In the genomic region with DNA sequence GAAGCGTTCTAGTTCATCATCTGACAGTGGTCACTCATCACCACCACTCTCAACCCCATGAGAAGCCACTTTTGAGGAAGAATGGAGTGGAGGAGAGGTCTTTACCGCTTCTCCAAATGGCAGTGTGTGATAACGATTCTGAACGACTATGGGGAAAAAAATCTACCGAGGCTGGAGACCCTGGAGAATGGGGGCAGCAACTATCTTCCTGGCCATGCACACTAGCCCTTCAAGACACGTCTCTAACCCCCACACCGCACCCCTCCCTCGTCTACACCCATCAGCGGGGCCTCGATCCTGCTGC, we compare ENCODE assay signal across 8 cellular contexts. TPM values are rescaled to one million over a fixed set of nuclear protein-coding genes. Genes with fewer than 3 reads are reported as not detected.
DNase-seq lines count a peak whose midpoint lies in the region; ATAC-seq and TF ChIP-seq lines count a peak whose summit lies in the region.

No MANE protein-coding gene starts in this region.

- H3K9ac ChIP-seq in neuronal stem cell (ENCODE audit: low read depth, low read length, poor library complexity): peak overlapping the region; percentile 82

- H2BK12ac ChIP-seq in neuronal stem cell (ENCODE audit: low read length): no peak overlapping the region

- no peak overlapping the region for H2BK120ac ChIP-seq in neuronal stem cell (ENCODE audit: low read depth, low read length)

- peak overlapping the region; percentile 94 for H3K18ac ChIP-seq in neuronal stem cell (ENCODE audit: low read length)

- no peaks in the 10 kb centered on the region for H3K27me3 ChIP-seq in esophagus muscularis mucosa
- H3K27me3 ChIP-seq in neuronal stem cell (ENCODE audit: control insufficient read depth in 3 of 3, insufficient read depth in 3 of 3, low read depth in 1 of 3, low read length in 3 of 3): no peaks in the 10 kb centered on the region

- H4K91ac ChIP-seq in neuronal stem cell (ENCODE audit: low read depth, low read length, poor library complexity): no peak overlapping the region

- CTCF ChIA-PET in RWPE1 (lab: Yijun Ruan, JAX): no interaction called here

- peak overlapping the region; percentile 92 for H2BK5ac ChIP-seq in neuronal stem cell (ENCODE audit: low read length)

- H3K4me1 ChIP-seq in esophagus muscularis mucosa (peaks cover 13 to 45% (median 21%) of the 10 kb centered on the region in 4 donors), neuronal stem cell (ENCODE audit: control insufficient read depth in 2 of 2, insufficient read depth in 1 of 2, low read depth in 1 of 2, low read length in 2 of 2) (peaks cover 0 to 5% of the 10 kb centered on the region in 2 donors)

- ATAC-seq in Right ventricle myocardium inferior: peak; percentile 38

- no peak for TF ChIP-seq POLR2A in esophagus muscularis mucosa (IDR thresholded peaks at IDR 0.05; ENCODE audit: low read depth)

- peak overlapping the region; percentile 71 for H2AFZ ChIP-seq in neuronal stem cell (ENCODE audit: low read length)

- no peak overlapping the region for H3K23ac ChIP-seq in neuronal stem cell (ENCODE audit: low read depth, low read length, poor library complexity)

- intact Hi-C loops in Right ventricle myocardium inferior (cut with DNase I) (loop anchor here (5.0 to 10.0 kb wide), 2 partner anchors 45 to 62 kb away; a partner anchor contains a TSS), cardiac septum (cut with DNase I) (loop anchor here (5.0 kb wide), 1 partner anchor 45 kb away; no protein-coding TSS in a partner anchor), esophagus muscularis mucosa (cut with DNase I) (loop anchor here (2.0 to 5.0 kb wide), 2 partner anchors 26 to 60 kb away; a partner anchor contains a TSS)

- peak overlapping the region; percentile 79 for H3K4me2 ChIP-seq in neuronal stem cell (ENCODE audit: insufficient read depth, low read length, poor library complexity, severe bottlenecking)

- no peak overlapping the region for H2BK15ac ChIP-seq in neuronal stem cell (ENCODE audit: low read length)

- DNase-seq in Right ventricle myocardium inferior (ENCODE audit: missing footprints) (no peak), cardiac septum (ENCODE audit: low spot score) (no peak), RWPE1 (ENCODE audit: low spot score) (peak; percentile 56), esophagus muscularis mucosa (ENCODE audit: extremely low spot score) (no peak), neuronal stem cell (ENCODE audit: low spot score) (no peak), DMS53 (lab: John Stamatoyannopoulos, UW) (no peak), NOMO-1 treated with dmso at 0.1 percent for 144 hours (lab: John Stamatoyannopoulos, UW; ENCODE audit: unreplicated experiment) (no peak), NCI-H1105 (lab: John Stamatoyannopoulos, UW) (no peak)

- peak overlapping the region; percentile 74 to 88 (median 82) for H3K4me3 ChIP-seq in esophagus muscularis mucosa
- H3K4me3 ChIP-seq in neuronal stem cell (ENCODE audit: low read length in 2 of 2): peak overlapping the region; percentile 74 to 94

- WGBS in esophagus muscularis mucosa: 2% methylated on average over 10 of the region's 10 CpGs
- WGBS in neuronal stem cell (ENCODE audit: extremely low coverage in 2 of 2, insufficient read length in 2 of 2, insufficient replicate concordance in 1 of 2), 2 donors: no CpG with 5 or more reads among the region's 10 CpGs

- H3K79me1 ChIP-seq in neuronal stem cell (ENCODE audit: low read depth, low read length): peaks cover 13% of the 10 kb centered on the region

- H3K36me3 ChIP-seq in esophagus muscularis mucosa (peaks cover 13 to 35% (median 25%) of the 10 kb centered on the region in 4 donors), neuronal stem cell (replicated peaks in 1 of 2; ENCODE audit: control insufficient read depth in 2 of 2, insufficient read depth in 2 of 2, low read length in 2 of 2) (peaks cover 8 to 36% of the 10 kb centered on the region in 2 donors)

- H3K9me3 ChIP-seq in esophagus muscularis mucosa (no peaks in the 10 kb centered on the region), neuronal stem cell (replicated peaks in 1 of 2; ENCODE audit: control insufficient read depth in 2 of 2, insufficient read depth in 1 of 2, low read depth in 1 of 2, low read length in 2 of 2) (no peaks in the 10 kb centered on the region)

- H2AK5ac ChIP-seq in neuronal stem cell (ENCODE audit: low read depth, low read length): peak overlapping the region; percentile 3

- H3K14ac ChIP-seq in neuronal stem cell (ENCODE audit: low read length): no peak overlapping the region

- H3K27ac ChIP-seq in RWPE1: peak overlapping the region; percentile 69
- peak overlapping the region; percentile 77 to 84 (median 80) for H3K27ac ChIP-seq in esophagus muscularis mucosa (replicated peaks in 1 of 4)
- H3K27ac ChIP-seq in neuronal stem cell (replicated peaks; ENCODE audit: low read length): no peak overlapping the region

- no peak for TF ChIP-seq EP300 in esophagus muscularis mucosa (IDR thresholded peaks at IDR 0.05)

- no peak for TF ChIP-seq CTCF in RWPE1 (conservative IDR thresholded peaks at IDR 0.05; ENCODE audit: low read depth)
- no peak for TF ChIP-seq CTCF in esophagus muscularis mucosa (IDR thresholded peaks at IDR 0.05)

- POLR2A ChIA-PET in RWPE1 (lab: Yijun Ruan, JAX; ENCODE audit: low non-redundant PET): no interaction called here

- no peak overlapping the region for H3K4ac ChIP-seq in neuronal stem cell (ENCODE audit: low read length)

- H4K8ac ChIP-seq in neuronal stem cell (ENCODE audit: low read depth, low read length): no peak overlapping the region

RNA-seq across cellular contexts. Expression of a gene that starts 0.4 kb away (rescaled TPM):
- 21.1 TPM for total RNA-seq in Right ventricle myocardium inferior
- 20.6 TPM for total RNA-seq in cardiac septum
- 10 to 100 TPM; 45.1 to 58.3 (median 49.9) TPM for total RNA-seq in esophagus muscularis mucosa
- 81.5 TPM for polyA plus RNA-seq in neuronal stem cell (2013, experiment 1 of 2)
- 78.5 TPM for polyA plus RNA-seq in neuronal stem cell (2013, experiment 2 of 2)

RNA-seq across cellular contexts. Expression of a gene that starts 15.3 kb away (rescaled TPM):
- total RNA-seq in Right ventricle myocardium inferior: 1.2 TPM
- 1.6 TPM for total RNA-seq in cardiac septum
- 1 to 10 TPM in 3 of 4 donors, under 1 TPM in 1; 0.97 to 6.2 (median 2.6) TPM for total RNA-seq in esophagus muscularis mucosa
- 3.4 TPM for polyA plus RNA-seq in neuronal stem cell (2013, experiment 1 of 2)
- 2.5 TPM for polyA plus RNA-seq in neuronal stem cell (2013, experiment 2 of 2)

RNA-seq across cellular contexts. Expression of a gene that starts 26.6 kb away (rescaled TPM):
- total RNA-seq in Right ventricle myocardium inferior: 26.0 TPM
- total RNA-seq in cardiac septum: 32.7 TPM
- 10 to 100 TPM; 32.8 to 55.4 (median 41.0) TPM for total RNA-seq in esophagus muscularis mucosa
- 57.1 TPM for polyA plus RNA-seq in neuronal stem cell (2013, experiment 1 of 2)
- 53.1 TPM for polyA plus RNA-seq in neuronal stem cell (2013, experiment 2 of 2)

RNA-seq across cellular contexts. Expression of a gene that starts 26.8 kb away (rescaled TPM):
- 7.5 TPM for total RNA-seq in Right ventricle myocardium inferior
- total RNA-seq in cardiac septum: 2.6 TPM
- 1 to 10 TPM; 1.7 to 2.5 (median 1.8) TPM for total RNA-seq in esophagus muscularis mucosa
- 0.17 TPM for polyA plus RNA-seq in neuronal stem cell (2013, experiment 1 of 2)
- 0.11 TPM for polyA plus RNA-seq in neuronal stem cell (2013, experiment 2 of 2)

RNA-seq across cellular contexts. Expression of a gene that starts 38.1 kb away (rescaled TPM):
- total RNA-seq in Right ventricle myocardium inferior (0.27 TPM), cardiac septum (0.40 TPM), esophagus muscularis mucosa (1 to 10 TPM in 1 of 4 donors, under 1 TPM in 3; 0.42 to 1.8 (median 0.60) TPM)
- polyA plus RNA-seq in neuronal stem cell (2013, experiment 1 of 2): 30.7 TPM
- polyA plus RNA-seq in neuronal stem cell (2013, experiment 2 of 2): 30.4 TPM
